In the genomic region with DNA sequence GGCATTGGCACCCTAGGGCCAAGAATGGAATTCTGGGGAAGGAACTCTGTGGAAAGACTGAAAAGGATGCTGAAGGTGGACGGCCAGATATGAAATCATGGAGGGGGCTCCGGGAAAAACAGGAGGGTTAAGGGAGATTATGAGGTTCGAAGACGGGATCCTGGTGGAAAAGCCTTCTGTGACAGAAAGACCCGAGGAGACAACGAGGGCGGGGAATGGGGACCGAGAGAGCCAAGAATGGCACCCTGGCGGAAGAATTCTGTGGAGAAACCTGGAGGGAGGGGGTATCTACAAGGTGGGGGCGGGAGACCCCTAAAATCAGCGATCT, we compare ENCODE assay signal across 8 cellular contexts. TPM values are rescaled to one million over a fixed set of nuclear protein-coding genes. Genes with fewer than 3 reads are reported as not detected.
DNase-seq lines count a peak whose midpoint lies in the region; ATAC-seq and TF ChIP-seq lines count a peak whose summit lies in the region.

No MANE protein-coding gene starts in this region.

- peak overlapping the region; percentile 90 for H3K9ac ChIP-seq in OCI-LY3 (ENCODE audit: low read length)

- H3K4me1 ChIP-seq in OCI-LY3 (ENCODE audit: low read length): peaks cover 19% of the 10 kb centered on the region
- peaks cover 8 to 32% (median 23%) of the 10 kb centered on the region in 4 donors for H3K4me1 ChIP-seq in esophagus muscularis mucosa
- peaks cover 16 to 18% of the 10 kb centered on the region in 2 donors for H3K4me1 ChIP-seq in gastrocnemius medialis

- peak; percentile 6 for ATAC-seq in GM19467 (IDR thresholded peaks at IDR 0.05; ENCODE audit: unreplicated experiment)
- ATAC-seq in gastrocnemius medialis: peak in 1 of 2 donors; percentile 13

- in situ Hi-C loops in gastrocnemius medialis (cut with MboI; ENCODE audit: low sequenced_read_pairs in 4 of 4): loop anchor here in 3 of 4 donors (25.0 kb wide), 3 partner anchors 137 to 413 kb away; no protein-coding TSS in a partner anchor

- WGBS in esophagus muscularis mucosa: under 1% methylated on average over 11 of the region's 11 CpGs

- intact Hi-C loops in esophagus muscularis mucosa (cut with DNase I) (loop anchor here (2.0 to 5.0 kb wide), 2 partner anchors 53 to 127 kb away; no protein-coding TSS in a partner anchor), gastrocnemius medialis (cut with DNase I; ENCODE audit: low total_unique reads) (loop anchor here (1.0 to 5.0 kb wide), 4 partner anchors 58 to 423 kb away; partner anchors contain the start of gene SHLD1)

- TF ChIP-seq CTCF in OCI-LY3 (IDR thresholded peaks at IDR 0.05; ENCODE audit: low read depth, low read length) (no peak), esophagus muscularis mucosa (IDR thresholded peaks at IDR 0.05) (no peak), gastrocnemius medialis (IDR thresholded peaks at IDR 0.05 in 4 of 5, conservative IDR thresholded peaks at IDR 0.05 in 1 of 5) (no peak)

- H3K9me3 ChIP-seq in OCI-LY3 (ENCODE audit: insufficient read depth, low read length) (no peaks in the 10 kb centered on the region), esophagus muscularis mucosa (no peaks in the 10 kb centered on the region), gastrocnemius medialis (no peaks in the 10 kb centered on the region)

- H3K27me3 ChIP-seq in OCI-LY3 (ENCODE audit: low read depth, low read length) (no peaks in the 10 kb centered on the region), esophagus muscularis mucosa (no peaks in the 10 kb centered on the region), gastrocnemius medialis (no peaks in the 10 kb centered on the region)

- H4K20me1 ChIP-seq in OCI-LY3 (ENCODE audit: insufficient read depth, low read length): no peaks in the 10 kb centered on the region

- DNase-seq in esophagus muscularis mucosa (ENCODE audit: extremely low spot score) (no peak), gastrocnemius medialis (no peak), NCI-H2171 treated with DMSO at 0.1 percent for 48 hours (lab: John Stamatoyannopoulos, UW) (no peak), T-helper 9 cell (no peak), iPS-NIHi11 (ENCODE audit: low spot score) (no peak), HuH-7.5 (ENCODE audit: low spot score) (no peak)

- TF ChIP-seq EP300 in esophagus muscularis mucosa (IDR thresholded peaks at IDR 0.05): no peak

- peak overlapping the region; percentile 15; the same call in 1 of the 2 replicates for H2AFZ ChIP-seq in OCI-LY3 (ENCODE audit: low read depth, low read length)

- H3K4me2 ChIP-seq in OCI-LY3 (ENCODE audit: low read length): peak overlapping the region; percentile 96

- H3K79me2 ChIP-seq in OCI-LY3 (ENCODE audit: low read length): peaks cover 63% of the 10 kb centered on the region

- H3K27ac ChIP-seq in OCI-LY3 (ENCODE audit: low read length) (peak overlapping the region; percentile 16; the same call in 1 of the 2 replicates), esophagus muscularis mucosa (replicated peaks in 1 of 4) (peak overlapping the region; percentile 68 to 90 (median 83)), gastrocnemius medialis (peak overlapping the region; percentile 85 to 89 (median 86))

- H3K4me3 ChIP-seq in OCI-LY3 (ENCODE audit: low read length) (peak overlapping the region; percentile 99), esophagus muscularis mucosa (peak overlapping the region; percentile 65 to 79 (median 70)), gastrocnemius medialis (peak overlapping the region; percentile 63 to 90 (median 84))

- H3K36me3 ChIP-seq in OCI-LY3 (replicated peaks; ENCODE audit: low read depth, low read length) (peaks cover 53% of the 10 kb centered on the region), esophagus muscularis mucosa (peaks cover 5 to 48% (median 30%) of the 10 kb centered on the region in 4 donors), gastrocnemius medialis (peaks cover 0 to 40% of the 10 kb centered on the region in 2 donors)

- no peak for TF ChIP-seq POLR2A in esophagus muscularis mucosa (IDR thresholded peaks at IDR 0.05; ENCODE audit: low read depth)
- no peak for TF ChIP-seq POLR2A in gastrocnemius medialis (IDR thresholded peaks at IDR 0.05)

RNA-seq across cellular contexts. Expression of gene TRMT6, which starts 0.4 kb away (rescaled TPM):
- 10 to 100 TPM in 1 of 4 donors, 1 to 10 TPM in 3; 9.2 to 13.4 (median 9.7) TPM for total RNA-seq in esophagus muscularis mucosa
- total RNA-seq in gastrocnemius medialis: 10 to 100 TPM; 16.5 to 27.5 (median 19.0) TPM

RNA-seq across cellular contexts. Expression of gene MCM8, which starts 0.5 kb away (rescaled TPM):
- total RNA-seq in esophagus muscularis mucosa (1 to 10 TPM; 4.0 to 5.6 (median 4.4) TPM), gastrocnemius medialis (1 to 10 TPM; 2.4 to 5.9 (median 5.2) TPM)

RNA-seq across cellular contexts. Expression of gene CHGB, which starts 38.6 kb away (rescaled TPM):
- total RNA-seq in esophagus muscularis mucosa: 1 to 10 TPM in 2 of 4 donors, under 1 TPM in 2; 0.29 to 1.6 (median 0.95) TPM
- 10 to 100 TPM in 1 of 4 donors, 1 to 10 TPM in 2, under 1 TPM in 1; 0.25 to 35.6 (median 4.8) TPM for total RNA-seq in gastrocnemius medialis

RNA-seq across cellular contexts. Expression of gene CRLS1, which starts 56.0 kb away (rescaled TPM):
- total RNA-seq in esophagus muscularis mucosa: 10 to 100 TPM; 36.4 to 42.8 (median 37.7) TPM
- total RNA-seq in gastrocnemius medialis: 100 to 1,000 TPM in 1 of 4 donors, 10 to 100 TPM in 3; 40.9 to 109 (median 71.9) TPM

Comparison
In these comparisons a context has a peak if more than half of its experiments do, and no peak if none do; other contexts are left out.
1. H3K27ac ChIP-seq: peak in every context shown above with its lines; median percentile 86 in gastrocnemius medialis; 83 in esophagus muscularis mucosa; 16 in OCI-LY3.